8 cellular contexts compared by ENCODE assay signal in the genomic region with DNA sequence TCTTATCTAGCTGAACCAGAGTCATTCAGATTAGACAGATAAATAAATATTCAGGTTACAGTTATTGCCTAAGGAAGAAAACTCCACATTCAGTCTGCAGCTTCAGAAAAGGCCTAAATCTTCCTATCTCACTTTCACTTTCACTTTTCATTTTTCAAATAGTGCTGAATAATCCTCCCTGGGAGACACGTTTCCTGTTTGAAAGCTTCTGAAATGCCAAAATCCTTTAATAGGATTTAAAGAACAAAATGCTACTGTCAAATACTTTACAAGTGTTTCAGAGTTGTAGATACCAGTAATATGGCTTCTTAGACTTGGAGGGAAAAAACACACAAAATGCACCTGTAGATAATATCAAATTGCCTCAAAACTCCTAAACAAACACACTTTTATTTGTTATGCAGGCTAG. TPM values are rescaled to one million over a fixed set of nuclear protein-coding genes. Genes with fewer than 3 reads are reported as not detected.
DNase-seq lines count a peak whose midpoint lies in the region; ATAC-seq, FAIRE-seq and TF ChIP-seq lines count a peak whose summit lies in the region.

No MANE protein-coding gene starts in this region.

- BruUV-seq in endothelial cell of umbilical vein (replicated peaks; lab: Mats Ljungman, UMichigan) = no TSS peak

- H3K4me1 ChIP-seq in endothelial cell of umbilical vein (ENCODE audit: control insufficient read depth, extremely low read depth, insufficient read depth, low read length) (peaks cover 24% of the 10 kb centered on the region), trophoblast cell (ENCODE audit: control insufficient read depth in 1 of 2, insufficient read depth in 2 of 2, low read length in 2 of 2) (no peaks in the 10 kb centered on the region)

- H4K12ac ChIP-seq in trophoblast cell (ENCODE audit: low read depth, low read length) = no peak overlapping the region

- DNase-seq in AG04449 (ENCODE audit: low read depth, low spot score) (no peak), GM12891 (ENCODE audit: insufficient read length, low spot score) (no peak), RPMI8226 (peak; percentile 58), endothelial cell of umbilical vein (ENCODE audit: low read depth, low spot score) (peak; percentile 65), trophoblast cell (peak; percentile 8 to 86), nephron progenitor cell (no peak), retina (no peak)

- no peak overlapping the region for H2AFZ ChIP-seq in endothelial cell of umbilical vein (ENCODE audit: low read depth, low read length)
- H2AFZ ChIP-seq in trophoblast cell (ENCODE audit: insufficient read depth, low read length, poor library complexity) = no peak overlapping the region

- no peak overlapping the region for H3K4me3 Mint-ChIP-seq in nephron progenitor cell

- H3K9me3 ChIP-seq in endothelial cell of umbilical vein (replicated peaks; ENCODE audit: control insufficient read depth, insufficient read depth, low read length) (no peaks in the 10 kb centered on the region), trophoblast cell (ENCODE audit: insufficient read depth, low read depth, low read length) (no peaks in the 10 kb centered on the region)

- H3K9me1 ChIP-seq in endothelial cell of umbilical vein (replicated peaks; ENCODE audit: control insufficient read depth, extremely low read depth, insufficient read depth, low read length) = no peaks in the 10 kb centered on the region

- H2AK5ac ChIP-seq in trophoblast cell (ENCODE audit: low read length) = no peak overlapping the region

- CTCF ChIA-PET in AG04449 (lab: Yijun Ruan, JAX) (interaction anchor here (1.3 to 2.5 kb wide), 4 partner anchors 9 to 90 kb away, joined by 3 to 12 read pairs (median 6); no protein-coding TSS in a partner anchor), endothelial cell of umbilical vein (lab: Charles Lee) (interaction anchor here (1.0 to 2.1 kb wide), 4 partner anchors 9 to 187 kb away, joined by 3 to 13 read pairs (median 5); no protein-coding TSS in a partner anchor)

- H3K27me3 ChIP-seq in endothelial cell of umbilical vein (ENCODE audit: control insufficient read depth in 2 of 2, insufficient read depth in 2 of 2, low read length in 2 of 2) (no peaks in the 10 kb centered on the region), trophoblast cell (ENCODE audit: insufficient read depth, low read length) (no peaks in the 10 kb centered on the region)

- H3K36me3 ChIP-seq in endothelial cell of umbilical vein (ENCODE audit: control insufficient read depth in 2 of 2, extremely low read depth in 1 of 2, insufficient read depth in 2 of 2, low read length in 2 of 2) (peaks cover 2 to 8% of the 10 kb centered on the region in 2 experiments), trophoblast cell (ENCODE audit: control insufficient read depth in 1 of 2, insufficient read depth in 2 of 2, low read length in 2 of 2) (peaks cover 15 to 19% of the 10 kb centered on the region in 2 experiments)

- no peak overlapping the region for H4K8ac ChIP-seq in trophoblast cell (ENCODE audit: low read depth, low read length)

- no peak for ATAC-seq in GM18502 (IDR thresholded peaks at IDR 0.05; ENCODE audit: poor library complexity, unreplicated experiment)

- FAIRE-seq in GM12891 (lab: Jason Lieb, UNC) (peak; percentile 40), endothelial cell of umbilical vein (lab: Jason Lieb, UNC) (peak; percentile 40)

- H3K4me2 ChIP-seq in endothelial cell of umbilical vein (ENCODE audit: insufficient read depth, low read length) (peak overlapping the region; percentile 100), trophoblast cell (ENCODE audit: low read length) (no peak overlapping the region)

- no peak overlapping the region for H3K23ac ChIP-seq in trophoblast cell (ENCODE audit: low read length)

- H2BK12ac ChIP-seq in trophoblast cell (ENCODE audit: low read length) = no peak overlapping the region

- TF ChIP-seq POLR2A in GM12891 (IDR thresholded peaks at IDR 0.05; ENCODE audit: low read depth, low read length) (no peak), endothelial cell of umbilical vein (IDR thresholded peaks at IDR 0.05; ENCODE audit: low read depth, low read length) (no peak)

- H3K36me3 Mint-ChIP-seq in nephron progenitor cell (ENCODE audit: low read depth) = peaks cover 33% of the 10 kb centered on the region

- H3K4ac ChIP-seq in trophoblast cell (ENCODE audit: low read depth, low read length) = no peak overlapping the region

- POLR2A ChIA-PET in AG04449 (lab: Yijun Ruan, JAX) = no interaction called here
- POLR2A ChIA-PET in endothelial cell of umbilical vein (lab: Charles Lee) = no interaction called here

- H3K27me3 Mint-ChIP-seq in nephron progenitor cell (ENCODE audit: low read depth, poor library complexity) = peaks cover 12% of the 10 kb centered on the region

- no peak overlapping the region for H4K91ac ChIP-seq in trophoblast cell (ENCODE audit: low read depth, low read length)

- H3K79me1 ChIP-seq in trophoblast cell (ENCODE audit: low read length) = peaks cover 9% of the 10 kb centered on the region

- H3K27ac Mint-ChIP-seq in nephron progenitor cell = no peak overlapping the region

- peak overlapping the region; percentile 72 for H3K9ac ChIP-seq in endothelial cell of umbilical vein (replicated peaks; ENCODE audit: extremely low read depth, insufficient read depth, low read length)
- no peak overlapping the region for H3K9ac ChIP-seq in trophoblast cell (ENCODE audit: low read length)

- intact Hi-C loops in endothelial cell of umbilical vein (cut with micrococcal nuclease) = loop anchor here (2.0 kb wide), 1 partner anchor 81 kb away; the partner anchor contains the start of gene C1orf216

- peak overlapping the region; percentile 32 for H3K4me3 ChIP-seq in AG04449 (ENCODE audit: low read depth, low read length)
- H3K4me3 ChIP-seq in endothelial cell of umbilical vein (replicated peaks in 1 of 3; ENCODE audit: insufficient read depth in 1 of 3, low read depth in 1 of 3, low read length in 3 of 3) = peak overlapping the region; percentile 8 to 89 (median 58)
- no peak overlapping the region for H3K4me3 ChIP-seq in trophoblast cell (ENCODE audit: low read depth, low read length)

- H3K14ac ChIP-seq in trophoblast cell (ENCODE audit: low read length) = no peak overlapping the region

- H3K4me1 Mint-ChIP-seq in nephron progenitor cell = peaks cover 25% of the 10 kb centered on the region

- H3K9me3 Mint-ChIP-seq in nephron progenitor cell = peaks cover 4% of the 10 kb centered on the region

- H3K79me2 ChIP-seq in endothelial cell of umbilical vein (ENCODE audit: control insufficient read depth, insufficient read depth, low read length) = peaks cover 73% of the 10 kb centered on the region
- peaks cover 9% of the 10 kb centered on the region for H3K79me2 ChIP-seq in trophoblast cell (ENCODE audit: control insufficient read depth, insufficient read depth, low read length, poor library complexity)

- H3K27ac ChIP-seq in endothelial cell of umbilical vein (ENCODE audit: insufficient read depth, low read depth, low read length) = peak overlapping the region; percentile 60
- H3K27ac ChIP-seq in trophoblast cell (ENCODE audit: low read depth, low read length) = no peak overlapping the region

- no peak overlapping the region for H3K18ac ChIP-seq in trophoblast cell (ENCODE audit: low read length)

- WGBS in trophoblast cell (ENCODE audit: extremely low coverage, insufficient coverage, insufficient read length) = no CpG with 5 or more reads among the region's 1 CpG

- H2BK5ac ChIP-seq in trophoblast cell (ENCODE audit: low read depth, low read length, poor library complexity) = no peak overlapping the region

- no peak overlapping the region for H2BK120ac ChIP-seq in trophoblast cell (ENCODE audit: insufficient read depth, low read length, poor library complexity)

- dilution Hi-C loops in endothelial cell of umbilical vein (cut with MboI; ENCODE audit: extremely low pct_ligation_motif_present, low sequenced_read_pairs) = loop anchor here (25.0 kb wide), 1 partner anchor 100 kb away; no protein-coding TSS in a partner anchor

- no peak for TF ChIP-seq CTCF in AG04449 (IDR thresholded peaks at IDR 0.05; ENCODE audit: insufficient read depth, low read length, missing control alignments)
- TF ChIP-seq CTCF in endothelial cell of umbilical vein (IDR thresholded peaks at IDR 0.05; ENCODE audit: extremely low read depth in 1 of 2, insufficient read depth in 1 of 2, low read depth in 1 of 2, low read length in 2 of 2) = no peak
- no peak for TF ChIP-seq CTCF in nephron progenitor cell (IDR thresholded peaks at IDR 0.05)

- no peaks in the 10 kb centered on the region for H4K20me1 ChIP-seq in endothelial cell of umbilical vein (replicated peaks; ENCODE audit: control insufficient read depth, extremely low read depth, insufficient read depth, low read length)

TF ChIP-seq in GM12891, 5 proteins besides CTCF, POLR2A, EP300 and RAD21:
- TF ChIP-seq PAX5 (IDR thresholded peaks at IDR 0.05; ENCODE audit: insufficient read depth, low read length, severe bottlenecking) = no peak

TF ChIP-seq in endothelial cell of umbilical vein, 7 proteins besides CTCF, POLR2A, EP300 and RAD21:
- TF ChIP-seq MYC (IDR thresholded peaks at IDR 0.05; ENCODE audit: low read depth, low read length) (no peak), GATA2 (IDR thresholded peaks at IDR 0.05; ENCODE audit: insufficient read depth, insufficient read length, low read depth, low read length) (no peak), FOS (IDR thresholded peaks at IDR 0.05; ENCODE audit: borderline replicate concordance, insufficient read depth, low read length) (no peak), EZH2 (IDR thresholded peaks at IDR 0.05; ENCODE audit: borderline replicate concordance, low read depth, low read length, severe bottlenecking) (no peak), JUN (IDR thresholded peaks at IDR 0.05; ENCODE audit: borderline replicate concordance, insufficient read depth, insufficient read length, low read depth) (no peak), POLR2AphosphoS5 (IDR thresholded peaks at IDR 0.05; ENCODE audit: insufficient read depth, low read depth, low read length) (no peak)
- TF ChIP-seq, protein P1, sequence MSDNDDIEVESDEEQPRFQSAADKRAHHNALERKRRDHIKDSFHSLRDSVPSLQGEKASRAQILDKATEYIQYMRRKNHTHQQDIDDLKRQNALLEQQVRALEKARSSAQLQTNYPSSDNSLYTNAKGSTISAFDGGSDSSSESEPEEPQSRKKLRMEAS (IDR thresholded peaks at IDR 0.05; ENCODE audit: insufficient read depth, insufficient read length) = no peak

RNA-seq across cellular contexts. Expression of gene PSMB2, which starts 3.9 kb away (rescaled TPM):
- polyA plus RNA-seq in GM12891 (2012; ENCODE audit: low read depth, missing spikeins) = 71.7 TPM
- total RNA-seq in endothelial cell of umbilical vein = 93.6 and 101 TPM in 2 replicates
- 107 and 118 TPM in 2 replicates for polyA plus RNA-seq in endothelial cell of umbilical vein
- 99.0 and 120 TPM in 2 replicates for polyA plus RNA-seq in endothelial cell of umbilical vein (2011; cell fraction: cytosol; rRNA removed)
- polyA plus RNA-seq in endothelial cell of umbilical vein (2011; cell fraction: nucleus; rRNA removed) = 51.6 and 55.4 TPM in 2 replicates
- polyA plus RNA-seq in endothelial cell of umbilical vein (2012) = 78.2 and 122 TPM in 2 replicates
- polyA minus RNA-seq in endothelial cell of umbilical vein = 104 and 114 TPM in 2 replicates
- polyA minus RNA-seq in endothelial cell of umbilical vein (2011; cell fraction: cytosol; rRNA and poly(A)+ RNA removed) = 59.4 TPM
- polyA minus RNA-seq in endothelial cell of umbilical vein (2011; cell fraction: nucleus; rRNA and poly(A)+ RNA removed) = 20.5 and 25.7 TPM in 2 replicates
- 186 and 201 TPM in 2 replicates for polyA plus RNA-seq in trophoblast cell (2013)

Comparison
In these comparisons a context has a peak if more than half of its experiments do, and no peak if none do; other contexts are left out.
1. DNase-seq: peak in RPMI8226 (single experiment), endothelial cell of umbilical vein (single experiment) and trophoblast cell (2 of 2); none in AG04449 (single experiment), GM12891 (single experiment), nephron progenitor cell (single experiment) and retina (single experiment).